Comparison of ENCODE assay signal across 28 cellular contexts in genomic region chr20:16595376-16595775, GRCh38.
"Had no signal": no experiment of that assay in that cellular context is flagged by ENCODE, and none has a peak within 500 bp of the region (broad histone marks: within the 10 kb centered on the region; RNA-seq: fewer than 3 reads in every experiment).

No MANE protein-coding gene starts in this region.

- H3K9me3 ChIP-seq: colonic mucosa, esophagus muscularis mucosa, esophagus squamous epithelium, gastrocnemius medialis, gastroesophageal sphincter, heart left ventricle, heart right ventricle had no signal

- H3K4me3 ChIP-seq: colonic mucosa, coronary artery, dorsolateral prefrontal cortex, esophagus muscularis mucosa, esophagus squamous epithelium, gastrocnemius medialis, gastroesophageal sphincter, heart left ventricle, heart right ventricle had no signal

- H3K36me3 ChIP-seq: colonic mucosa, esophagus muscularis mucosa, esophagus squamous epithelium, gastrocnemius medialis, gastroesophageal sphincter, heart left ventricle, heart right ventricle had no signal

- DNase-seq: colonic mucosa; cortex of kidney; dermis blood vessel endothelial cell; dorsolateral prefrontal cortex; effector CD4-positive, alpha-beta T cell; effector CD8-positive, alpha-beta T cell; effector memory CD4-positive, alpha-beta T cell; effector memory CD8-positive, alpha-beta T cell; endodermal cell; erythroblast; esophagus squamous epithelium; foreskin fibroblast; foreskin keratinocyte; foreskin melanocyte; gastrocnemius medialis; glutamatergic neuron; head of caudate nucleus; heart left ventricle; heart right ventricle had no signal

- H3K27me3 ChIP-seq: colonic mucosa, gastrocnemius medialis, gastroesophageal sphincter had no signal

- H3K4me1 ChIP-seq: colonic mucosa, esophagus muscularis mucosa, esophagus squamous epithelium, foreskin keratinocyte, gastrocnemius medialis, gastroesophageal sphincter, heart left ventricle, heart right ventricle had no signal

- FAIRE-seq: colon, endometrium, endothelial cell of umbilical vein, frontal cortex had no signal

- H3K27ac ChIP-seq: colonic mucosa, coronary artery, dorsolateral prefrontal cortex, epithelial cell of prostate, esophagus muscularis mucosa, esophagus squamous epithelium, foreskin keratinocyte, gastrocnemius medialis, gastroesophageal sphincter, heart left ventricle, heart right ventricle had no signal

- ATAC-seq: effector memory CD8-positive, alpha-beta T cell; esophagus mucosa; foreskin keratinocyte; gastrocnemius medialis; gastroesophageal sphincter; heart left ventricle; heart right ventricle had no signal
